Comparison of ENCODE assay signal across 22 cellular contexts in genomic region chr6:150346346-150346745, GRCh38. TPM values are rescaled to one million over a fixed set of nuclear protein-coding genes. Genes with fewer than 3 reads are reported as not detected.
"Had no signal": no experiment of that assay in that cellular context is flagged by ENCODE, and none has a peak within 500 bp of the region (broad histone marks: within the 10 kb centered on the region; RNA-seq: fewer than 3 reads in every experiment).

No MANE protein-coding gene starts in this region.

- H3K4me1 Mint-ChIP-seq: activated naive CD4-positive, alpha-beta T cell treated with anti-CD3 and anti-CD28 coated beads, Interleukin-2, amount 10 ng/mL, durations not matched to agents 7 days and 5 days; natural killer cell had no signal

- FAIRE-seq: kidney had no signal

- H3K4me3 ChIP-seq: coronary artery, hepatocyte, left ventricle myocardium inferior, right atrium auricular region, tibial artery, uterus had no signal

- H3K4me1 ChIP-seq: left ventricle myocardium inferior, right atrium auricular region, tibial artery, uterus had no signal

- H3K27me3 ChIP-seq: hepatocyte, right atrium auricular region, uterus had no signal

- H2AFZ ChIP-seq: hepatocyte had no signal

- H3K4me3 Mint-ChIP-seq: activated naive CD4-positive, alpha-beta T cell treated with anti-CD3 and anti-CD28 coated beads, Interleukin-2, amount 10 ng/mL, durations not matched to agents 7 days and 5 days; memory B cell; natural killer cell; stimulated activated memory B cell treated with anti-CD40 and anti-IgM and Interleukin-4, amounts not matched to agents 10 μg/mL and 1 μg/mL and 100 μg/mL, for 72 hours had no signal

- H3K4me2 ChIP-seq: hepatocyte had no signal

- H3K9me3 ChIP-seq: left ventricle myocardium inferior, right atrium auricular region, tibial artery, uterus had no signal

- H3K27ac Mint-ChIP-seq: activated naive CD4-positive, alpha-beta T cell treated with anti-CD3 and anti-CD28 coated beads, Interleukin-2, amount 10 ng/mL, durations not matched to agents 7 days and 5 days; activated T-helper 2 cell treated with anti-CD3 and anti-CD28 coated beads, Interferon-gamma antibody, Interleukin-2, Interleukin-4, amounts not matched to agents 10 μg/mL and 5 μg/mL and 100 μg/mL, durations not matched to agents 14 hours and 24 hours and 36 hours; memory B cell; natural killer cell; stimulated activated memory B cell treated with anti-CD40 and anti-IgM and Interleukin-4, amounts not matched to agents 10 μg/mL and 1 μg/mL and 100 μg/mL, for 72 hours had no signal

- DNase-seq: activated CD4-positive, alpha-beta T cell treated with anti-CD3 and anti-CD28 coated beads for 1 hour; activated CD4-positive, alpha-beta T cell treated with anti-CD3 and anti-CD28 coated beads, Interleukin-2, amount 50 U/mL, for 4 hours; activated naive CD4-positive, alpha-beta T cell treated with anti-CD3 and anti-CD28 coated beads, Interleukin-2, amount 10 ng/mL, durations not matched to agents 7 days and 5 days; central memory CD4-positive, alpha-beta T cell; effector CD4-positive, alpha-beta T cell; kidney; left ventricle myocardium inferior; natural killer cell; posterior cingulate gyrus; stimulated activated CD4-positive, alpha-beta T cell treated with anti-CD3 and anti-CD28 coated beads, Interleukin-2, amount 100 ng/mL, for 48 hours; T-helper 1 cell; tibial artery; uterus had no signal

- H3K79me2 ChIP-seq: hepatocyte had no signal

- H3K9me3 Mint-ChIP-seq: activated naive CD4-positive, alpha-beta T cell treated with anti-CD3 and anti-CD28 coated beads, Interleukin-2, amount 10 ng/mL, durations not matched to agents 7 days and 5 days; activated T-helper 2 cell treated with anti-CD3 and anti-CD28 coated beads, Interferon-gamma antibody, Interleukin-2, Interleukin-4, amounts not matched to agents 10 μg/mL and 5 μg/mL and 100 μg/mL, durations not matched to agents 14 hours and 24 hours and 36 hours; memory B cell; natural killer cell; stimulated activated memory B cell treated with anti-CD40 and anti-IgM and Interleukin-4, amounts not matched to agents 10 μg/mL and 1 μg/mL and 100 μg/mL, for 72 hours had no signal

- ATAC-seq: natural killer cell; stimulated activated memory B cell treated with anti-CD40 and anti-IgM and Interleukin-4, amounts not matched to agents 10 μg/mL and 1 μg/mL and 100 μg/mL, for 72 hours had no signal

- H3K36me3 ChIP-seq: left ventricle myocardium inferior, right atrium auricular region, tibial artery, uterus had no signal

- H3K27ac ChIP-seq: coronary artery, hepatocyte, left ventricle myocardium inferior, right atrium auricular region, tibial artery, uterus, VCaP had no signal

- H3K36me3 Mint-ChIP-seq: activated naive CD4-positive, alpha-beta T cell treated with anti-CD3 and anti-CD28 coated beads, Interleukin-2, amount 10 ng/mL, durations not matched to agents 7 days and 5 days; memory B cell; natural killer cell; stimulated activated memory B cell treated with anti-CD40 and anti-IgM and Interleukin-4, amounts not matched to agents 10 μg/mL and 1 μg/mL and 100 μg/mL, for 72 hours had no signal

RNA-seq across cellular contexts. Expression of gene IYD, which starts 22.5 kb away (rescaled TPM):
- total RNA-seq: activated T-helper 2 cell treated with anti-CD3 and anti-CD28 coated beads, Interferon-gamma antibody, Interleukin-2, Interleukin-4, amounts not matched to agents 10 μg/mL and 5 μg/mL and 100 μg/mL, durations not matched to agents 14 hours and 24 hours and 36 hours; glomerular endothelial cell; left ventricle myocardium inferior; natural killer cell; right atrium auricular region; skeletal muscle tissue; uterus had no signal
